Comparison of ENCODE assay signal across 12 cellular contexts in genomic region chr1:8705104-8705503, GRCh38.
DNase-seq lines count a peak whose midpoint lies in the region; ATAC-seq and TF ChIP-seq lines count a peak whose summit lies in the region.
"Had no signal": no experiment of that assay in that cellular context is flagged by ENCODE, and none has a peak within 500 bp of the region (broad histone marks: within the 10 kb centered on the region; RNA-seq: fewer than 3 reads in every experiment).

No MANE protein-coding gene starts in this region.

- intact Hi-C loops in PC-3 (cut with micrococcal nuclease), result no loop called here

- peaks cover 8% of the 10 kb centered on the region for H3F3A ChIP-seq in PC-3 (ENCODE audit: low read length, unreplicated experiment)

- H3K27ac ChIP-seq in C4-2B (peak overlapping the region; percentile 49; the same call in 1 of the 2 replicates), KMS-11 (peak overlapping the region; percentile 61), PC-3 (ENCODE audit: low read length) (no peak overlapping the region)

- no peaks in the 10 kb centered on the region for H4K20me1 ChIP-seq in KMS-11 (ENCODE audit: insufficient read depth)
- 0 out of 2 replicates have a peak, but pooled peaks cover 8% of the 10 kb centered on the region for H4K20me1 ChIP-seq in PC-3 (ENCODE audit: low read length)

- H3K9me2 ChIP-seq in PC-3 (replicated peaks; ENCODE audit: low read length), result no peaks in the 10 kb centered on the region

- H3K9me3 ChIP-seq in PC-3 (ENCODE audit: low read length), result no peaks in the 10 kb centered on the region
- H3K9me3 ChIP-seq: ascending aorta, mucosa of descending colon, upper lobe of left lung had no signal

- POLR2A ChIA-PET in PC-3 (lab: Charles Lee; ENCODE audit: unreplicated experiment), result no interaction called here

- H2AFZ ChIP-seq in KMS-11 (ENCODE audit: low read depth), result no peak overlapping the region
- no peak overlapping the region for H2AFZ ChIP-seq in PC-3 (ENCODE audit: low read length)

- ATAC-seq in PC-3, result no peak
- no peak for ATAC-seq in GM21367 (IDR thresholded peaks at IDR 0.05; ENCODE audit: unreplicated experiment)
- ATAC-seq in HG02884 (IDR thresholded peaks at IDR 0.05; ENCODE audit: unreplicated experiment), result no peak
- ATAC-seq: mucosa of descending colon had no signal

- no TSS peak for BruUV-seq in PC-3 (replicated peaks; lab: Mats Ljungman, UMichigan)

- TF ChIP-seq CTCF in C4-2B (conservative IDR thresholded peaks at IDR 0.05) (no peak), KMS-11 (conservative IDR thresholded peaks at IDR 0.05; ENCODE audit: low read depth, low read length) (no peak), PC-3 (conservative IDR thresholded peaks at IDR 0.05; ENCODE audit: low read depth, low read length) (no peak)

- H3K4me1 ChIP-seq in KMS-11 (ENCODE audit: low read depth, poor library complexity, severe bottlenecking) (peaks cover 33% of the 10 kb centered on the region), PC-3 (ENCODE audit: insufficient read depth, low read length) (peaks cover 36% of the 10 kb centered on the region)

- H3K79me2 ChIP-seq in KMS-11 (ENCODE audit: insufficient read depth, low read depth) (peaks cover 20% of the 10 kb centered on the region), PC-3 (ENCODE audit: low read length) (peaks cover 41% of the 10 kb centered on the region)

- H3K4me2 ChIP-seq in KMS-11 (peak overlapping the region; percentile 46; the same call in 1 of the 2 replicates), PC-3 (ENCODE audit: low read length) (peak overlapping the region; percentile 27; the same call in 1 of the 2 replicates)

- DNase-seq in PC-3 (peak; percentile 46), islet precursor cell (peak; percentile 71), HuH-7.5 (ENCODE audit: low spot score) (no peak), GM03348 (ENCODE audit: low spot score) (no peak)
- DNase-seq: mucosa of descending colon, OCI-M1, upper lobe of left lung had no signal

- H3K27me3 ChIP-seq in KMS-11 (ENCODE audit: insufficient read depth, low read depth) (no peaks in the 10 kb centered on the region), PC-3 (ENCODE audit: low read length) (no peaks in the 10 kb centered on the region)
- H3K27me3 ChIP-seq: ascending aorta, upper lobe of left lung had no signal

- CTCF ChIA-PET in PC-3 (lab: Charles Lee), result no interaction called here

- H3K36me3 ChIP-seq in KMS-11 (ENCODE audit: insufficient read depth) (no peaks in the 10 kb centered on the region), PC-3 (ENCODE audit: low read depth, low read length) (no peaks in the 10 kb centered on the region)
- H3K36me3 ChIP-seq: ascending aorta, upper lobe of left lung had no signal

- H3K4me3 ChIP-seq in KMS-11 (IDR thresholded peaks at IDR 0.05; ENCODE audit: insufficient read depth, low read depth, low read length), result no peak overlapping the region
- H3K4me3 ChIP-seq in PC-3 (ENCODE audit: low read length), result no peak overlapping the region
- H3K4me3 ChIP-seq: ascending aorta, mucosa of descending colon, upper lobe of left lung had no signal

- H3K9ac ChIP-seq in KMS-11, result peak overlapping the region; percentile 4; the same call in 1 of the 2 replicates
- H3K9ac ChIP-seq in PC-3 (ENCODE audit: low read length), result no peak overlapping the region

Comparison
In these comparisons a context has a peak if more than half of its experiments do, and no peak if none do; other contexts are left out.
1. DNase-seq: peak in PC-3 (single experiment) and islet precursor cell (single experiment); none in HuH-7.5 (single experiment) and GM03348 (single experiment).